37 cellular contexts compared by ENCODE assay signal in genomic region chr10:117587036-117587435, GRCh38. TPM values are rescaled to one million over a fixed set of nuclear protein-coding genes. Genes with fewer than 3 reads are reported as not detected.
"Had no signal": no experiment of that assay in that cellular context is flagged by ENCODE, and none has a peak within 500 bp of the region (broad histone marks: within the 10 kb centered on the region; RNA-seq: fewer than 3 reads in every experiment).

No MANE protein-coding gene starts in this region.

- H3K27me3 ChIP-seq: ascending aorta, body of pancreas, brain microvascular endothelial cell had no signal

- H3K27ac ChIP-seq: adrenal gland, ascending aorta, body of pancreas, brain microvascular endothelial cell, breast epithelium, cardiac muscle cell had no signal

- H3K4me3 ChIP-seq: adrenal gland, ascending aorta, body of pancreas, breast epithelium, cardiac muscle cell had no signal

- H3K4me1 ChIP-seq: adrenal gland, ascending aorta, body of pancreas, breast epithelium had no signal

- H3K36me3 ChIP-seq: adrenal gland, ascending aorta, brain microvascular endothelial cell, breast epithelium, cardiac muscle cell had no signal

- ATAC-seq: activated naive CD4-positive, alpha-beta T cell treated with anti-CD3 and anti-CD28 coated beads, Interleukin-2, amount 50 U/mL, for 72 hours; activated naive CD8-positive, alpha-beta T cell treated with anti-CD3 and anti-CD28 coated beads, Interleukin-2, amount 50 U/mL, for 24 hours; activated T-cell treated with anti-CD3 and anti-CD28 coated beads, Interleukin-2, amount 50 U/mL, for 4 hours; activated T-cell treated with anti-CD3 and anti-CD28 coated beads, Interleukin-2, amount 50 U/mL, for 72 hours; activated T-helper 17 cell treated with anti-CD3 and anti-CD28 coated beads, Interleukin-2, amount 50 U/mL, for 72 hours; body of pancreas had no signal

- H3K9me3 ChIP-seq: adrenal gland, ascending aorta, body of pancreas, breast epithelium had no signal

- DNase-seq: activated effector memory CD4-positive, alpha-beta T cell treated with anti-CD3 and anti-CD28 coated beads, Interleukin-2, amount 50 U/mL, for 16 hours; activated effector memory CD4-positive, alpha-beta T cell treated with Interleukin-2 at 50 U/mL for 16 hours; activated gamma-delta T cell; activated gamma-delta T cell treated with Interleukin-2 at 50 U/mL for 16 hours; activated naive CD4-positive, alpha-beta T cell; activated naive CD4-positive, alpha-beta T cell treated with anti-CD3 and anti-CD28 coated beads for 36 hours; activated naive CD4-positive, alpha-beta T cell treated with anti-CD3 and anti-CD28 coated beads, Interleukin-2, amount 10 ng/mL, durations not matched to agents 7 days and 5 days; activated naive CD4-positive, alpha-beta T cell treated with anti-CD3 and anti-CD28 coated beads, Interleukin-2, amount 50 U/mL, for 16 hours; activated naive CD4-positive, alpha-beta T cell treated with Interleukin-2 at 50 U/mL for 16 hours; activated naive CD8-positive, alpha-beta T cell treated with anti-CD3 and anti-CD28 coated beads for 36 hours; activated naive CD8-positive, alpha-beta T cell treated with anti-CD3 and anti-CD28 coated beads, Interleukin-2, amount 10 ng/mL, durations not matched to agents 7 days and 5 days; activated naive CD8-positive, alpha-beta T cell treated with anti-CD3 and anti-CD28 coated beads, Interleukin-2, amount 50 U/mL, for 24 hours; activated T-cell treated with anti-CD3 and anti-CD28 coated beads, Interleukin-2, amount 50 U/mL, for 1 hour; activated T-cell treated with anti-CD3 and anti-CD28 coated beads, Interleukin-2, amount 50 U/mL, for 24 hours; activated T-cell treated with anti-CD3 and anti-CD28 coated beads, Interleukin-2, amount 50 U/mL, for 4 hours; activated T-cell treated with anti-CD3 and anti-CD28 coated beads, Interleukin-2, amount 50 U/mL, for 48 hours; activated T-cell treated with anti-CD3 and anti-CD28 coated beads, Interleukin-2, amount 50 U/mL, for 72 hours; adrenal gland; amniotic stem cell; amygdala; anterior cingulate cortex; aorta; body of pancreas; brain microvascular endothelial cell; caudate nucleus; central memory CD4-positive, alpha-beta T cell; cerebellar nuclear complex had no signal

RNA-seq across cellular contexts. Expression of gene EMX2, which starts 44.5 kb away (rescaled TPM):
- total RNA-seq: activated naive CD4-positive, alpha-beta T cell treated with anti-CD3 and anti-CD28 coated beads for 36 hours; activated naive CD4-positive, alpha-beta T cell treated with anti-CD3 and anti-CD28 coated beads, Interleukin-2, amount 50 U/mL, for 72 hours; activated naive CD8-positive, alpha-beta T cell treated with anti-CD3 and anti-CD28 coated beads for 36 hours; activated naive CD8-positive, alpha-beta T cell treated with anti-CD3 and anti-CD28 coated beads, Interleukin-2, amount 10 ng/mL, durations not matched to agents 7 days and 5 days; activated T-cell treated with anti-CD3 and anti-CD28 coated beads, Interleukin-2, amount 50 U/mL, for 4 hours; activated T-cell treated with anti-CD3 and anti-CD28 coated beads, Interleukin-2, amount 50 U/mL, for 72 hours; activated T-helper 1 cell treated with anti-CD3 and anti-CD28 coated beads, Interleukin-12 subunit alpha, Interleukin-12 subunit beta, Interleukin-2, Interleukin-4 antibody, amounts not matched to agents 30 ng/mL and 10 ng/mL and 1 ng/mL, durations not matched to agents 14 hours and 24 hours and 36 hours; activated T-helper 17 cell treated with anti-CD3 and anti-CD28 coated beads, Interleukin-2, amount 50 U/mL, for 72 hours; activated T-helper 2 cell treated with anti-CD3 and anti-CD28 coated beads, Interferon-gamma antibody, Interleukin-2, Interleukin-4, amounts not matched to agents 10 μg/mL and 5 μg/mL and 100 μg/mL, durations not matched to agents 14 hours and 24 hours and 36 hours; ascending aorta; astrocyte; body of pancreas; bronchial epithelial cell; cardiac muscle cell; chondrocyte had no signal
- polyA plus RNA-seq: aorta, cardiac muscle cell had no signal
